10 cellular contexts compared by ENCODE assay signal in genomic region chr1:14945132-14946010, GRCh38.
DNase-seq lines count a peak whose midpoint lies in the region; ATAC-seq and FAIRE-seq lines count a peak whose summit lies in the region.
"Had no signal": no experiment of that assay in that cellular context is flagged by ENCODE, and none has a peak within 500 bp of the region (broad histone marks: within the 10 kb centered on the region; RNA-seq: fewer than 3 reads in every experiment).

No MANE protein-coding gene starts in this region.

- H3K27ac ChIP-seq in layer of hippocampus (ENCODE audit: low read depth, low read length) = peak overlapping the region; percentile 95

- ATAC-seq in GM21717 (IDR thresholded peaks at IDR 0.05; ENCODE audit: unreplicated experiment) = no peak

- H3K27me3 ChIP-seq in layer of hippocampus (ENCODE audit: control insufficient read depth, insufficient read depth, low read length) = no peaks in the 10 kb centered on the region

- peak; percentile 48 for DNase-seq in HTR-8/SVneo (ENCODE audit: insufficient read length, low spot score)
- peak; percentile 69 for DNase-seq in cerebellum (ENCODE audit: low spot score)
- peak; percentile 65 for DNase-seq in stromal cell of bone marrow (ENCODE audit: low read depth)
- no peak for DNase-seq in stimulated activated CD4-positive, alpha-beta T cell treated with anti-CD3 and anti-CD28 coated beads, Interleukin-1b, Interleukin-23, amount 100 ng/mL, for 48 hours
- no peak for DNase-seq in stimulated activated CD8-positive, alpha-beta memory T cell treated with anti-CD3 and anti-CD28 coated beads, Interleukin-4, amount 100 ng/mL, for 48 hours
- no peak for DNase-seq in DMS114 treated with DMSO at 0.1 percent for 48 hours (lab: John Stamatoyannopoulos, UW; ENCODE audit: unreplicated experiment)
- DNase-seq: activated naive CD8-positive, alpha-beta T cell treated with anti-CD3 and anti-CD28 coated beads, Interleukin-2, amount 10 ng/mL, durations not matched to agents 7 days and 5 days; NCI-H1092 had no signal

- FAIRE-seq in HTR-8/SVneo (lab: Jason Lieb, UNC) = peak; percentile 16

Comparison
In these comparisons a context has a peak if more than half of its experiments do, and no peak if none do; other contexts are left out.
1. DNase-seq: peak in HTR-8/SVneo (single experiment), cerebellum (single experiment) and stromal cell of bone marrow (single experiment); none in stimulated activated CD4-positive, alpha-beta T cell treated with anti-CD3 and anti-CD28 coated beads, Interleukin-1b, Interleukin-23, amount 100 ng/mL, for 48 hours (single experiment), stimulated activated CD8-positive, alpha-beta memory T cell treated with anti-CD3 and anti-CD28 coated beads, Interleukin-4, amount 100 ng/mL, for 48 hours (single experiment) and DMS114 treated with DMSO at 0.1 percent for 48 hours (single experiment).